Comparison of ENCODE assay signal across 8 cellular contexts in genomic region chr3:72629191-72629611, GRCh38.
DNase-seq lines count a peak whose midpoint lies in the region; ATAC-seq and TF ChIP-seq lines count a peak whose summit lies in the region.

No MANE protein-coding gene starts in this region.

- no peak for TF ChIP-seq CTCF in GM10248 (IDR thresholded peaks at IDR 0.05; ENCODE audit: control extremely low read depth, extremely low read depth, low read depth, missing control alignments)

- ATAC-seq in GM21723 (IDR thresholded peaks at IDR 0.05; ENCODE audit: unreplicated experiment) = peak; percentile 64

- DNase-seq in GM10248 (ENCODE audit: extremely low spot score) (peak; percentile 56), NOMO-1 treated with DMSO at 0.1 percent for 48 hours (lab: John Stamatoyannopoulos, UW; ENCODE audit: unreplicated experiment) (peak; percentile 96), glomerular visceral epithelial cell (ENCODE audit: extremely low spot score) (peak; percentile 6), anterior cingulate cortex (lab: John Stamatoyannopoulos, UW) (no peak), superior temporal gyrus (ENCODE audit: extremely low spot score) (no peak), NCI-H524 treated with DMSO at 0.1 percent for 48 hours (lab: John Stamatoyannopoulos, UW) (no peak)
- no peak for DNase-seq in activated effector memory CD4-positive, alpha-beta T cell treated with anti-CD3 and anti-CD28 coated beads, Interleukin-2, amount 50 U/mL, for 16 hours

- CTCF ChIA-PET in GM10248 (lab: Yijun Ruan, JAX) = interaction anchor here (1.7 kb wide), 1 partner anchor 37 kb away, joined by 4 read pairs; no protein-coding TSS in a partner anchor

- POLR2A ChIA-PET in GM10248 (lab: Yijun Ruan, JAX) = interaction anchor here (0.6 kb wide), 1 partner anchor 216 kb away, joined by 4 read pairs; no protein-coding TSS in a partner anchor

Comparison
In these comparisons a context has a peak if more than half of its experiments do, and no peak if none do; other contexts are left out.
1. DNase-seq: peak in GM10248 (single experiment), NOMO-1 treated with DMSO at 0.1 percent for 48 hours (single experiment) and glomerular visceral epithelial cell (single experiment); none in anterior cingulate cortex (0 of 58), activated effector memory CD4-positive, alpha-beta T cell treated with anti-CD3 and anti-CD28 coated beads, Interleukin-2, amount 50 U/mL, for 16 hours (single experiment), superior temporal gyrus (single experiment) and NCI-H524 treated with DMSO at 0.1 percent for 48 hours (single experiment).